In the genomic region with DNA sequence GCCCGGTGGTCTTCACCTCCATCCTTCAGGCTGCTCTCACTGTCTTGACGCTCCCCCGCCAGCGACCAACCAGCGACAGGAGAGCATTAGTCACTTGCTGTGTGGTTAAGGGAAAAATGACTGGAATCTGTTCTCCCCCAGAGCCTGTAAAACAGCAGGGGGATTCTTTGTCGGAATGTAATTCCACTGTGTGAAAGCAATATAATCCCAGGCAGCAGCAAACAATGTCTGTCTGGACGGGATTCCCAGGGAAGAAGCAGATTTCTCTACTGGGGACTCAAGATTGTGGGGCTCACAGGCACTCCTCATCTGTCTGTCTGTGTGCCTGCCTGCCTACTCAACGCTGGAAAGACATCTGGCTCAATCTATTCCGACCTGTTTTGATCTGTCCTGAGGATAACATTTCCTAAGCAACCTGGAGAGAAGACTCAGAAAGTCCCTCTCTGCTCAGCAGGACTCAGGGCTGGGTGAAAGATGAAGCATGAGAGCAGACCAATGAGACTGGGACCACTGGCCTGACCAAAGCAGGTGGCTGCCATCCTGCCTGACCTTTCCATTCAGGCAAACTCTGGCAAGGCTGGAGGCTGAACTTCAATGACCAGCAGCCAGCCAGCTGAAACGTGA, we compare ENCODE assay signal across 12 cellular contexts. TPM values are rescaled to one million over a fixed set of nuclear protein-coding genes. Genes with fewer than 3 reads are reported as not detected.
DNase-seq lines count a peak whose midpoint lies in the region; ATAC-seq and TF ChIP-seq lines count a peak whose summit lies in the region.
"Had no signal": no experiment of that assay in that cellular context is flagged by ENCODE, and none has a peak within 500 bp of the region (broad histone marks: within the 10 kb centered on the region; RNA-seq: fewer than 3 reads in every experiment).

No MANE protein-coding gene starts in this region.

- peaks cover 42% of the 10 kb centered on the region for H3K4me1 ChIP-seq in IMR-90 (ENCODE audit: control insufficient read depth, insufficient read depth, low read length)

- H3K27me3 ChIP-seq in AG04450 (ENCODE audit: control insufficient read depth, insufficient read depth, low read length) (no peaks in the 10 kb centered on the region), IMR-90 (ENCODE audit: control insufficient read depth, insufficient read depth, low read length) (no peaks in the 10 kb centered on the region)

- H3K9me3 Mint-ChIP-seq in mesothelial cell of epicardium: no peaks in the 10 kb centered on the region
- H3K9me3 Mint-ChIP-seq: CD4-positive, alpha-beta T cell; IgD-negative memory B cell; stimulated activated naive CD8-positive, alpha-beta T cell treated with anti-CD3 and anti-CD28 coated beads, Interleukin-15, Interleukin-2, amounts not matched to agents 100 ng/mL and 50 ng/mL, for 24 hours had no signal

- peak overlapping the region; percentile 68 for H3K18ac ChIP-seq in IMR-90 (ENCODE audit: low read depth, low read length)

- H3K9me3 ChIP-seq in AG04450 (ENCODE audit: control insufficient read depth, insufficient read depth, low read length): no peaks in the 10 kb centered on the region
- no peaks in the 10 kb centered on the region for H3K9me3 ChIP-seq in IMR-90 (ENCODE audit: control insufficient read depth, insufficient read depth, low read length)

- peak overlapping the region; percentile 97 for H4K91ac ChIP-seq in IMR-90 (ENCODE audit: insufficient read depth, low read depth, low read length)

- H3K14ac ChIP-seq in IMR-90 (replicated peaks; ENCODE audit: low read depth, low read length): peak overlapping the region; percentile 93

- peak overlapping the region; percentile 97 for H2BK20ac ChIP-seq in IMR-90 (ENCODE audit: low read depth, low read length)

- WGBS in IMR-90 (ENCODE audit: extremely low coverage in 2 of 2, insufficient read length in 1 of 2), 2 experiments: 0% methylated on average over 4 of the region's 10 CpGs; no CpG with 5 or more reads in 1 of the 2 experiments

- TF ChIP-seq RAD21 in IMR-90 (IDR thresholded peaks at IDR 0.05; ENCODE audit: low read length): no peak

- dilution Hi-C loops in IMR-90 (cut with HindIII; ENCODE audit: low sequenced_read_pairs, unreplicated experiment): no loop called here

- no peak for DNase-seq in AG04450 (ENCODE audit: low read depth, low spot score)
- DNase-seq in IMR-90: peak; percentile 88
- DNase-seq in mesothelial cell of epicardium (ENCODE audit: low spot score in 2 of 2, unreplicated experiment in 2 of 2): peak; percentile 43 to 67
- no peak for DNase-seq in posterior vena cava (ENCODE audit: low spot score)
- DNase-seq: activated CD8-positive, alpha-beta memory T cell treated with anti-CD3 and anti-CD28 coated beads, Interleukin-2, amount 50 U/mL, for 48 hours; CD4-positive, alpha-beta T cell had no signal

- peak overlapping the region; percentile 57 for H4K5ac ChIP-seq in IMR-90 (ENCODE audit: low read depth, low read length)

- peak overlapping the region; percentile 45 for H3K4me2 ChIP-seq in IMR-90 (ENCODE audit: low read depth, low read length)

- no peak for TF ChIP-seq CTCF in AG04450 (IDR thresholded peaks at IDR 0.05; ENCODE audit: low read depth, low read length)
- no peak for TF ChIP-seq CTCF in IMR-90 (conservative IDR thresholded peaks at IDR 0.05; ENCODE audit: low read depth, low read length)
- TF ChIP-seq CTCF in mesothelial cell of epicardium (IDR thresholded peaks at IDR 0.05; ENCODE audit: unreplicated experiment): no peak

- CTCF ChIA-PET in AG04450 (lab: Charles Lee) (no interaction called here), IMR-90 (lab: Yijun Ruan, JAX) (interaction anchor here (1.0 kb wide), 1 partner anchor 592 kb away, joined by 3 read pairs; no protein-coding TSS in a partner anchor)

- H3K79me1 ChIP-seq in IMR-90 (ENCODE audit: low read depth in 1 of 2, low read length in 2 of 2): peaks cover 12 to 65% of the 10 kb centered on the region in 2 experiments

- peak overlapping the region; percentile 92 for H2AK5ac ChIP-seq in IMR-90 (ENCODE audit: low read depth, low read length)

- peak overlapping the region; percentile 63 for H2BK5ac ChIP-seq in IMR-90 (ENCODE audit: low read depth, low read length, poor library complexity, severe bottlenecking)

- H4K20me1 ChIP-seq in IMR-90 (ENCODE audit: insufficient read depth, low read length): no peaks in the 10 kb centered on the region

- peak overlapping the region; percentile 89 for H3K56ac ChIP-seq in IMR-90 (ENCODE audit: extremely low read depth, insufficient read depth, low read length)

- H3K4me3 Mint-ChIP-seq in mesothelial cell of epicardium: peak overlapping the region; percentile 7
- H3K4me3 Mint-ChIP-seq: CD4-positive, alpha-beta T cell; IgD-negative memory B cell; stimulated activated naive CD8-positive, alpha-beta T cell treated with anti-CD3 and anti-CD28 coated beads, Interleukin-15, Interleukin-2, amounts not matched to agents 100 ng/mL and 50 ng/mL, for 24 hours had no signal

- H3K23ac ChIP-seq in IMR-90 (ENCODE audit: low read depth, low read length): peak overlapping the region; percentile 92

- H3K27ac ChIP-seq in AG04450 (ENCODE audit: low read depth, low read length): peak overlapping the region; percentile 95
- peak overlapping the region; percentile 66 for H3K27ac ChIP-seq in IMR-90 (ENCODE audit: insufficient read depth, low read length)
- H3K27ac ChIP-seq in cingulate gyrus (ENCODE audit: low read depth, low read length): peak overlapping the region; percentile 72

- H2AFZ ChIP-seq in IMR-90 (replicated peaks; ENCODE audit: low read length, poor library complexity): peak overlapping the region; percentile 81

- H3K9ac ChIP-seq in IMR-90 (ENCODE audit: low read depth, low read length): peak overlapping the region; percentile 47

- peak; percentile 76 for ATAC-seq in IMR-90 (ENCODE audit: low read depth)
- no peak for ATAC-seq in HG02610 (IDR thresholded peaks at IDR 0.05; ENCODE audit: unreplicated experiment)
- ATAC-seq in HG02759 (IDR thresholded peaks at IDR 0.05; ENCODE audit: unreplicated experiment): no peak
- no peak for ATAC-seq in HG03342 (IDR thresholded peaks at IDR 0.05; ENCODE audit: unreplicated experiment)

- peak overlapping the region; percentile 63 to 90 for H4K8ac ChIP-seq in IMR-90 (ENCODE audit: low read depth in 2 of 2, low read length in 2 of 2)

- H3K27ac Mint-ChIP-seq in mesothelial cell of epicardium: peak overlapping the region; percentile 92
- H3K27ac Mint-ChIP-seq: CD4-positive, alpha-beta T cell; IgD-negative memory B cell; stimulated activated naive CD8-positive, alpha-beta T cell treated with anti-CD3 and anti-CD28 coated beads, Interleukin-15, Interleukin-2, amounts not matched to agents 100 ng/mL and 50 ng/mL, for 24 hours had no signal

- peaks cover 35% of the 10 kb centered on the region for H3K36me3 Mint-ChIP-seq in mesothelial cell of epicardium
- H3K36me3 Mint-ChIP-seq: IgD-negative memory B cell had no signal

- peaks cover 28% of the 10 kb centered on the region for H3K27me3 Mint-ChIP-seq in mesothelial cell of epicardium (ENCODE audit: low read depth)

- intact Hi-C loops in IMR-90 (cut with micrococcal nuclease) (loop anchor here (2.0 to 10.0 kb wide), 5 partner anchors 52 to 829 kb away; no protein-coding TSS in a partner anchor), posterior vena cava (cut with DNase I) (no loop called here)

- peak; percentile 18; the same call in 1 of the 2 replicates for TF ChIP-seq POLR2A in IMR-90 (IDR thresholded peaks at IDR 0.05; ENCODE audit: low read depth, low read length)

- no TSS peak for BruUV-seq in IMR-90 (replicated peaks; lab: Mats Ljungman, UMichigan)

- POLR2A ChIA-PET in AG04450 (lab: Yijun Ruan, JAX) (interaction anchor here (0.7 to 1.0 kb wide), 2 partner anchors 96 to 106 kb away, joined by 3 read pairs; no protein-coding TSS in a partner anchor), IMR-90 (lab: Charles Lee; ENCODE audit: unreplicated experiment) (no interaction called here)

- H3K4ac ChIP-seq in IMR-90 (ENCODE audit: low read depth, low read length): peak overlapping the region; percentile 97

- H2BK120ac ChIP-seq in IMR-90 (ENCODE audit: low read depth, low read length): peak overlapping the region; percentile 95

- peak overlapping the region; percentile 14; the same call in 1 of the 2 replicates for H3K4me3 ChIP-seq in AG04450 (ENCODE audit: low read depth, low read length)
- no peak overlapping the region for H3K4me3 ChIP-seq in IMR-90 (ENCODE audit: insufficient read depth, low read depth, low read length)

- H3K9me1 ChIP-seq in IMR-90 (ENCODE audit: insufficient read depth, low read length): peaks cover 33% of the 10 kb centered on the region

- H2AK9ac ChIP-seq in IMR-90 (replicated peaks; ENCODE audit: low read depth, low read length, poor library complexity): peak overlapping the region; percentile 48

- H3K36me3 ChIP-seq in IMR-90 (ENCODE audit: control insufficient read depth, insufficient read depth, low read length): peaks cover 3% of the 10 kb centered on the region; the same call in 1 of the 2 replicates

- in situ Hi-C loops in IMR-90 (cut with MboI; ENCODE audit: low sequenced_read_pairs): no loop called here

- peaks cover 29% of the 10 kb centered on the region for H3K4me1 Mint-ChIP-seq in mesothelial cell of epicardium

- peak overlapping the region; percentile 86; the same call in 2 of the 3 replicates for H2BK15ac ChIP-seq in IMR-90 (ENCODE audit: low read depth, low read length)

TF ChIP-seq in IMR-90, 13 proteins besides CTCF, POLR2A, EP300 and RAD21:
- TF ChIP-seq RFX5 (IDR thresholded peaks at IDR 0.05; ENCODE audit: low read depth, low read length): no peak
- TF ChIP-seq FOS (IDR thresholded peaks at IDR 0.05; ENCODE audit: low read depth, low read length): peak; percentile 48
- no peak for TF ChIP-seq CHD1 (IDR thresholded peaks at IDR 0.05; ENCODE audit: low read depth, low read length)
TF ChIP-seq in IMR-90: peak in this region for 1.

RNA-seq across cellular contexts. Expression of gene NUAK1, which starts 54.6 kb away (rescaled TPM):
- polyA plus RNA-seq in AG04450 (2011; rRNA removed): 6.5 and 8.3 TPM in 2 replicates
- 10.6 TPM in 2 replicates for polyA minus RNA-seq in AG04450 (2011; rRNA and poly(A)+ RNA removed)
- 8.8 and 8.9 TPM in 2 replicates for total RNA-seq in IMR-90 (2012; rRNA removed)
- 4.8 and 4.9 TPM in 2 replicates for polyA plus RNA-seq in IMR-90 (2012; rRNA removed)
- 3.0 and 3.1 TPM in 2 replicates for polyA plus RNA-seq in IMR-90 (2012; cell fraction: cytosol; rRNA removed)
- polyA plus RNA-seq in IMR-90 (2012; cell fraction: nucleus; rRNA removed; ENCODE audit: low replicate concordance): 4.5 and 10.4 TPM in 2 replicates
- total RNA-seq in mesothelial cell of epicardium: 23.4 to 27.0 TPM (median 25.1 TPM) in 3 replicates
- total RNA-seq in posterior vena cava: 10 to 100 TPM; 16.9 to 17.7 TPM
- polyA plus RNA-seq: IgD-negative memory B cell had no signal

Comparison
In these comparisons a context has a peak if more than half of its experiments do, and no peak if none do; other contexts are left out.
1. DNase-seq: peak in IMR-90 (single experiment) and mesothelial cell of epicardium (2 of 2); none in AG04450 (single experiment) and posterior vena cava (single experiment).
2. Peak in every context shown above with its lines, with median percentiles within 50 percentile points of each other: H3K27ac ChIP-seq.